In genomic region chr20:36591281-36591680, GRCh38 we compare ENCODE assay signal across 16 cellular contexts. TPM values are rescaled to one million over a fixed set of nuclear protein-coding genes. Genes with fewer than 3 reads are reported as not detected.
DNase-seq lines count a peak whose midpoint lies in the region; ATAC-seq and TF ChIP-seq lines count a peak whose summit lies in the region.
"Had no signal": no experiment of that assay in that cellular context is flagged by ENCODE, and none has a peak within 500 bp of the region (broad histone marks: within the 10 kb centered on the region; RNA-seq: fewer than 3 reads in every experiment).

No MANE protein-coding gene starts in this region.

- H3K9ac ChIP-seq in DND-41 (ENCODE audit: low read depth, low read length): no peak overlapping the region

- H3K9me3 ChIP-seq in DND-41 (ENCODE audit: insufficient read depth, low read length, severe bottlenecking) (no peaks in the 10 kb centered on the region), MG63 (peaks cover 2% of the 10 kb centered on the region; the same call in 1 of the 2 replicates)
- H3K9me3 ChIP-seq: breast epithelium, vagina had no signal

- peaks cover 9% of the 10 kb centered on the region; the same call in 1 of the 2 replicates for H3K79me2 ChIP-seq in DND-41 (ENCODE audit: insufficient read depth, low read length)

- peak overlapping the region; percentile 84 for H3K27ac Mint-ChIP-seq in WTC11
- H3K27ac Mint-ChIP-seq in naive B cell: peak overlapping the region in 5 of 6 donors; percentile 60 to 97 (median 75)

- no peak overlapping the region for H3K4me3 ChIP-seq in DND-41 (ENCODE audit: low read depth in 1 of 2, low read length in 2 of 2)
- H3K4me3 ChIP-seq in MG63: no peak overlapping the region
- H3K4me3 ChIP-seq: breast epithelium, vagina had no signal

- no peak for DNase-seq in DND-41
- DNase-seq in NCI-H1092 (lab: John Stamatoyannopoulos, UW): peak; percentile 12
- DNase-seq in WTC11 (ENCODE audit: low spot score): no peak
- no peak for DNase-seq in naive B cell
- DNase-seq in amniotic stem cell (lab: John Stamatoyannopoulos, UW): no peak
- no peak for DNase-seq in LoVo (ENCODE audit: low spot score)
- DNase-seq in MG63: no peak
- DNase-seq: activated gamma-delta T cell, KG1, left ventricle myocardium superior, NCI-H2081, right cardiac atrium had no signal

- no peaks in the 10 kb centered on the region for H3K27me3 Mint-ChIP-seq in WTC11 (ENCODE audit: low read depth)
- H3K27me3 Mint-ChIP-seq in naive B cell: no peaks in the 10 kb centered on the region
- H3K27me3 Mint-ChIP-seq: activated CD4-positive, alpha-beta T cell treated with anti-CD3 and anti-CD28 coated beads, Interleukin-2, amount 10 ng/mL, durations not matched to agents 7 days and 5 days; natural killer cell treated with Interleukin-12 subunit alpha and Interleukin-12 subunit beta and Interleukin-15 and Interleukin-18, amount 100 ng/mL, for 72 hours had no signal

- H3K36me3 Mint-ChIP-seq in WTC11: peaks cover 57% of the 10 kb centered on the region
- peaks cover 0 to 7% of the 10 kb centered on the region in 2 donors for H3K36me3 Mint-ChIP-seq in naive B cell
- H3K36me3 Mint-ChIP-seq: natural killer cell treated with Interleukin-12 subunit alpha and Interleukin-12 subunit beta and Interleukin-15 and Interleukin-18, amount 100 ng/mL, for 72 hours had no signal

- H3K4me2 ChIP-seq in DND-41 (ENCODE audit: insufficient read depth, low read length): no peak overlapping the region

- peaks cover 73% of the 10 kb centered on the region for H3K36me3 ChIP-seq in DND-41 (ENCODE audit: insufficient read depth, low read length)
- H3K36me3 ChIP-seq in MG63: peaks cover 17% of the 10 kb centered on the region
- H3K36me3 ChIP-seq: breast epithelium had no signal

- POLR2A ChIA-PET in WTC11 (lab: Charles Lee): no interaction called here

- ATAC-seq in DND-41 (ENCODE audit: insufficient read depth, low read depth): no peak
- ATAC-seq in WTC11: no peak
- ATAC-seq in naive B cell (ENCODE audit: low read depth in 2 of 2): no peak
- ATAC-seq: left ventricle myocardium superior; natural killer cell treated with Interleukin-12 subunit alpha and Interleukin-12 subunit beta and Interleukin-15 and Interleukin-18, amount 100 ng/mL, for 72 hours; right cardiac atrium had no signal

- H3K9me3 Mint-ChIP-seq in WTC11 (peaks cover 5% of the 10 kb centered on the region), naive B cell (no peaks in the 10 kb centered on the region)
- H3K9me3 Mint-ChIP-seq: activated CD4-positive, alpha-beta T cell treated with anti-CD3 and anti-CD28 coated beads, Interleukin-2, amount 10 ng/mL, durations not matched to agents 7 days and 5 days; natural killer cell treated with Interleukin-12 subunit alpha and Interleukin-12 subunit beta and Interleukin-15 and Interleukin-18, amount 100 ng/mL, for 72 hours had no signal

- H3K27me3 ChIP-seq in DND-41 (ENCODE audit: insufficient read depth, low read length, poor library complexity): no peaks in the 10 kb centered on the region
- no peaks in the 10 kb centered on the region for H3K27me3 ChIP-seq in MG63
- H3K27me3 ChIP-seq: breast epithelium, vagina had no signal

- CTCF ChIA-PET in WTC11 (lab: Charles Lee): interaction anchor here (0.7 to 3.0 kb wide), 11 partner anchors 10 to 727 kb away, joined by 3 to 15 read pairs (median 4); partner anchors contain the start of genes MYL9 and TGIF2

- TF ChIP-seq CTCF in DND-41 (IDR thresholded peaks at IDR 0.05; ENCODE audit: borderline replicate concordance, extremely low read depth, low read length, poor library complexity, severe bottlenecking) (no peak), WTC11 (IDR thresholded peaks at IDR 0.05) (no peak)

- H4K20me1 ChIP-seq in DND-41 (ENCODE audit: insufficient read depth, low read length): peaks cover 35% of the 10 kb centered on the region

- peaks cover 27% of the 10 kb centered on the region for H3K4me1 ChIP-seq in DND-41 (ENCODE audit: insufficient read depth, low read length)
- H3K4me1 ChIP-seq: breast epithelium, vagina had no signal

- H3K4me1 Mint-ChIP-seq in WTC11 (peaks cover 41% of the 10 kb centered on the region), naive B cell (peaks cover 34 to 66% (median 64%) of the 10 kb centered on the region in 3 donors)

- H2AFZ ChIP-seq in DND-41 (ENCODE audit: low read depth, low read length): no peak overlapping the region

- H3K27ac ChIP-seq in DND-41 (ENCODE audit: low read length): peak overlapping the region; percentile 3; the same call in 1 of the 2 replicates
- H3K27ac ChIP-seq: breast epithelium, vagina had no signal

- H3K4me3 Mint-ChIP-seq in WTC11 (no peak overlapping the region), naive B cell (peak overlapping the region in 1 of 8 donors; percentile 29)
- H3K4me3 Mint-ChIP-seq: natural killer cell treated with Interleukin-12 subunit alpha and Interleukin-12 subunit beta and Interleukin-15 and Interleukin-18, amount 100 ng/mL, for 72 hours had no signal

TF ChIP-seq in WTC11, 78 proteins besides CTCF, POLR2A, EP300 and RAD21:
- TF ChIP-seq ZNF512 (CRISPR knock-in tag; IDR thresholded peaks at IDR 0.05; ENCODE audit: borderline replicate concordance) (no peak), HMGA2 (CRISPR knock-in tag; IDR thresholded peaks at IDR 0.05) (no peak), USF1 (CRISPR knock-in tag; IDR thresholded peaks at IDR 0.05) (no peak), IRF2 (CRISPR knock-in tag; IDR thresholded peaks at IDR 0.05; ENCODE audit: borderline replicate concordance, low read depth) (no peak)
TF ChIP-seq in WTC11: peak in this region for 0.

RNA-seq across cellular contexts. Expression of gene RAB5IF, which starts 14.3 kb away (rescaled TPM):
- 83.2 to 89.4 TPM (median 88.4 TPM) in 3 replicates for total RNA-seq in WTC11 (2021)
- 100 to 1,000 TPM in 5 of 6 donors, 10 to 100 TPM in 1; 84.9 to 162 (median 111) TPM for polyA plus RNA-seq in naive B cell (ENCODE audit: low read depth in 6 of 6)
- total RNA-seq in MG63 (2014; rRNA removed; shearing (Covaris generic); ENCODE audit: low replicate concordance): 259 and 278 TPM in 2 replicates

RNA-seq across cellular contexts. Expression of gene TGIF2, which starts 17.9 kb away (rescaled TPM):
- total RNA-seq in WTC11 (2021): 71.1 to 88.9 TPM (median 80.3 TPM) in 3 replicates
- 10 to 100 TPM; 33.3 to 50.5 (median 39.9) TPM for polyA plus RNA-seq in naive B cell (ENCODE audit: low read depth in 6 of 6)
- 16.3 and 18.5 TPM in 2 replicates for total RNA-seq in MG63 (2014; rRNA removed; shearing (Covaris generic); ENCODE audit: low replicate concordance)

RNA-seq across cellular contexts. Expression of gene MYL9, which starts 50.0 kb away (rescaled TPM):
- total RNA-seq in WTC11 (2021): 52.5 to 57.7 TPM (median 54.7 TPM) in 3 replicates
- polyA plus RNA-seq in naive B cell (ENCODE audit: low read depth in 6 of 6): 1 to 10 TPM in 2 of 6 donors, under 1 TPM in 4; 0.13 to 2.5 (median 0.78) TPM
- total RNA-seq in MG63 (2014; rRNA removed; shearing (Covaris generic); ENCODE audit: low replicate concordance): 1.3 TPM in 1 of 2 replicates, not detected in the other

RNA-seq across cellular contexts. Expression of gene SLA2, which starts 54.7 kb away (rescaled TPM):
- 0.11 to 0.23 TPM (median 0.17 TPM) in 3 replicates for total RNA-seq in WTC11 (2021)
- polyA plus RNA-seq in naive B cell (ENCODE audit: low read depth in 6 of 6): under 1 TPM in 4 of 6 donors, not detected in 2; 0.09 to 0.40 (median 0.23) TPM
- not detected in 2 replicates for total RNA-seq in MG63 (2014; rRNA removed; shearing (Covaris generic); ENCODE audit: low replicate concordance)

Comparison
In these comparisons a context has a peak if more than half of its experiments do, and no peak if none do; other contexts are left out.
1. RNA of gene MYL9, which starts 50.0 kb away (total RNA-seq): 52.5 to 57.7 TPM in WTC11; 1.3 TPM in MG63; every median in the first group is over 10 times any median in the second.